Comparison of ENCODE assay signal across 10 cellular contexts in the genomic region with DNA sequence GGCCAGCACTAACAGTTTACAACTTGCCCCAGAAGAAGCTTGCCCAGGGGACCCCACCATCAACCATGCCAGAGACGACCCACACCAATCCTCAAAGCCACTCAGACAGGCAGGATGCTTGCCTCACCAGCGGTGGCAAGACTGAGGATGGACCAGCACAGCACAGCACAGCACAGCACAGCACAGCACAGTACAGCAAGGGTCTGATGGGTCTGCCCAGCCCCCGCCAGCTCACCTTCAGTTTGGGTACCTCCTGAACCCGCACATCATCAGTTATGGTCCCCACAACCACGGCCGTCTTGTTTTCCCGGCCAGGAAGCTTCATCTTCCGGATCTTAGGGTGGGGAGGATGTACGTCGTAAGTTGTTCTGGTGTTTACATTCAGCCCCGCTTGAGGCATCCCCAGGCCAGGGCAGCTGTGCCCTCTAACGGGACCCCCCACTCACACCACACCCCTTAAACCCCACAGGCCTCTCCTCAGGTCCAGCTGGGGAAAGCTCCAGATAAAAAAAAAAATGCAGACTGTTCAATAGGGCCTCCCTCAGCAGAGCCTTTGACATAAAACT. TPM values are rescaled to one million over a fixed set of nuclear protein-coding genes. Genes with fewer than 3 reads are reported as not detected.
A peak's percentile ranks its signal among the peaks of the same experiment; 100 is the strongest.
DNase-seq lines count a peak whose midpoint lies in the region; ATAC-seq and TF ChIP-seq lines count a peak whose summit lies in the region.
"Had no signal": no experiment of that assay in that cellular context is flagged by ENCODE, and none has a peak within 500 bp of the region (broad histone marks: within the 10 kb centered on the region; RNA-seq: fewer than 3 reads in every experiment).

No MANE protein-coding gene starts in this region.

- peaks cover 79% of the 10 kb centered on the region for H3F3A ChIP-seq in PC-9 (ENCODE audit: insufficient read depth, low read depth)

- TF ChIP-seq CTCF in DND-41 (IDR thresholded peaks at IDR 0.05; ENCODE audit: borderline replicate concordance, extremely low read depth, low read length, poor library complexity, severe bottlenecking) (no peak), PC-9 (conservative IDR thresholded peaks at IDR 0.05) (no peak), osteoblast (IDR thresholded peaks at IDR 0.05; ENCODE audit: extremely low read depth, low read depth, low read length) (no peak)

- H3K27ac ChIP-seq in DND-41 (ENCODE audit: low read length) (no peak overlapping the region), PC-9 (peak overlapping the region; percentile 91), osteoblast (ENCODE audit: low read depth, low read length) (no peak overlapping the region)

- no peak for DNase-seq in DND-41
- no peak for DNase-seq in PC-9
- DNase-seq in osteoblast (ENCODE audit: insufficient read length, low spot score, missing footprints): no peak
- DNase-seq in NOMO-1 (lab: John Stamatoyannopoulos, UW; ENCODE audit: unreplicated experiment in 2 of 2): no peak
- no peak for DNase-seq in NCI-H345 (lab: John Stamatoyannopoulos, UW)
- DNase-seq in stimulated activated CD4-positive, alpha-beta T cell treated with anti-CD3 and anti-CD28 coated beads, Interleukin-4, amount 100 ng/mL, for 4 hours: no peak
- DNase-seq: kidney glomerular epithelial cell had no signal

- no peaks in the 10 kb centered on the region for H3K9me3 ChIP-seq in DND-41 (ENCODE audit: insufficient read depth, low read length, severe bottlenecking)
- H3K9me3 ChIP-seq in PC-9 (ENCODE audit: insufficient read depth, low read depth): no peaks in the 10 kb centered on the region
- H3K9me3 ChIP-seq in endocrine pancreas (ENCODE audit: control insufficient read depth, low read length): no peaks in the 10 kb centered on the region
- H3K9me3 ChIP-seq in osteoblast (ENCODE audit: low read depth, low read length): no peaks in the 10 kb centered on the region

- H3K36me3 ChIP-seq in DND-41 (ENCODE audit: insufficient read depth, low read length) (peaks cover 45% of the 10 kb centered on the region), PC-9 (ENCODE audit: low read depth) (peaks cover 35% of the 10 kb centered on the region), endocrine pancreas (ENCODE audit: control insufficient read depth, insufficient read depth, low read length) (peaks cover 3% of the 10 kb centered on the region), osteoblast (ENCODE audit: insufficient read depth, low read length) (peaks cover 35% of the 10 kb centered on the region)

- CTCF ChIA-PET in PC-9 (lab: Charles Lee): no interaction called here

- H3K9ac ChIP-seq in DND-41 (ENCODE audit: low read depth, low read length) (peak overlapping the region; percentile 91; the same call in 1 of the 2 replicates), endocrine pancreas (ENCODE audit: control insufficient read depth, insufficient read depth, low read length) (peak overlapping the region; percentile 95)

- no peak for ATAC-seq in DND-41 (ENCODE audit: insufficient read depth, low read depth)
- no peak for ATAC-seq in HG02885 (IDR thresholded peaks at IDR 0.05; ENCODE audit: poor library complexity, unreplicated experiment)

- H2AFZ ChIP-seq in DND-41 (ENCODE audit: low read depth, low read length) (no peak overlapping the region), PC-9 (no peak overlapping the region), osteoblast (ENCODE audit: low read length) (no peak overlapping the region)

- intact Hi-C loops in PC-9 (cut with micrococcal nuclease; ENCODE audit: unreplicated experiment): no loop called here

- H4K20me1 ChIP-seq in DND-41 (ENCODE audit: insufficient read depth, low read length) (peaks cover 50% of the 10 kb centered on the region), PC-9 (ENCODE audit: insufficient read depth) (peaks cover 34% of the 10 kb centered on the region), osteoblast (ENCODE audit: insufficient read depth, low read length) (peaks cover 41% of the 10 kb centered on the region)

- H3K4me3 ChIP-seq in DND-41 (ENCODE audit: low read depth in 1 of 2, low read length in 2 of 2) (peak overlapping the region in 1 of 2 experiments; percentile 77; a peak in 1 of 4 replicates), PC-9 (peak overlapping the region; percentile 92; the same call in 1 of the 2 replicates), endocrine pancreas (ENCODE audit: control insufficient read depth, insufficient read depth, low read length) (no peak overlapping the region), osteoblast (ENCODE audit: insufficient read depth, low read length) (peak overlapping the region; percentile 100)

- H3K27me3 ChIP-seq in DND-41 (ENCODE audit: insufficient read depth, low read length, poor library complexity) (no peaks in the 10 kb centered on the region), PC-9 (ENCODE audit: insufficient read depth, low read depth) (no peaks in the 10 kb centered on the region), endocrine pancreas (ENCODE audit: control insufficient read depth, insufficient read depth, low read length) (no peaks in the 10 kb centered on the region), osteoblast (ENCODE audit: insufficient read depth, low read length) (no peaks in the 10 kb centered on the region)
- H3K27me3 ChIP-seq: cardiac muscle cell had no signal

- H3K79me2 ChIP-seq in DND-41 (ENCODE audit: insufficient read depth, low read length) (peaks cover 53% of the 10 kb centered on the region), PC-9 (ENCODE audit: low read depth) (peaks cover 48% of the 10 kb centered on the region), osteoblast (ENCODE audit: insufficient read depth, low read length) (peaks cover 48% of the 10 kb centered on the region)

- H3K4me2 ChIP-seq in DND-41 (ENCODE audit: insufficient read depth, low read length) (peak overlapping the region; percentile 87), PC-9 (peak overlapping the region; percentile 94), osteoblast (ENCODE audit: insufficient read depth, low read length) (peak overlapping the region; percentile 81)

- H3K4me1 ChIP-seq in DND-41 (ENCODE audit: insufficient read depth, low read length) (peaks cover 40% of the 10 kb centered on the region), PC-9 (replicated peaks; ENCODE audit: insufficient read depth) (peaks cover 49% of the 10 kb centered on the region), endocrine pancreas (ENCODE audit: control insufficient read depth, insufficient read depth, low read length) (peaks cover 5% of the 10 kb centered on the region), osteoblast (ENCODE audit: insufficient read depth, low read length) (peaks cover 22% of the 10 kb centered on the region)

- H3K9me2 ChIP-seq in PC-9 (ENCODE audit: insufficient read depth): no peaks in the 10 kb centered on the region

- POLR2A ChIA-PET in PC-9 (lab: Charles Lee; ENCODE audit: unreplicated experiment): interaction anchor here (0.6 to 0.7 kb wide), 2 partner anchors 346 to 1895 kb away, joined by 4 to 5 read pairs; a partner anchor contains a TSS

- no TSS peak for BruUV-seq in PC-9 (replicated peaks; lab: Mats Ljungman, UMichigan)

RNA-seq across cellular contexts. Expression of a gene that starts 1.7 kb away (rescaled TPM):
- total RNA-seq in PC-9 (2021): 12.3 and 17.4 TPM in 2 replicates
- 0.29 TPM in 1 of 2 replicates, not detected in the other for total RNA-seq in osteoblast

RNA-seq across cellular contexts. Expression of a gene that starts 2.4 kb away (rescaled TPM):
- 1,618 and 1,710 TPM in 2 replicates for total RNA-seq in PC-9 (2021)
- total RNA-seq in osteoblast: 1,357 and 1,526 TPM in 2 replicates

RNA-seq across cellular contexts. Expression of a gene that starts 2.7 kb away (rescaled TPM):
- 18.4 and 20.0 TPM in 2 replicates for total RNA-seq in PC-9 (2021)
- total RNA-seq in osteoblast: 13.0 and 13.3 TPM in 2 replicates

RNA-seq across cellular contexts. Expression of a gene that starts 10.0 kb away (rescaled TPM):
- total RNA-seq in PC-9 (2021) (not detected in 2 replicates), osteoblast (not detected in 2 replicates)
- total RNA-seq: cardiac muscle cell had no signal

RNA-seq across cellular contexts. Expression of a gene that starts 20.6 kb away (rescaled TPM):
- 48.2 and 48.6 TPM in 2 replicates for total RNA-seq in PC-9 (2021)
- total RNA-seq in osteoblast: 14.5 and 18.3 TPM in 2 replicates

Comparison
In these comparisons a context has a peak if more than half of its experiments do, and no peak if none do; other contexts are left out.
1. RNA of a gene that starts 1.7 kb away (total RNA-seq): 12.3 to 17.4 TPM in PC-9; 0.29 TPM in osteoblast; every median in the first group is over 10 times any median in the second.
2. Peak in every context shown above with its lines, with median percentiles within 50 percentile points of each other: H3K4me2 ChIP-seq.